Comparison of ENCODE assay signal across 8 cellular contexts in genomic region chr15:34708422-34708821, GRCh38. TPM values are rescaled to one million over a fixed set of nuclear protein-coding genes. Genes with fewer than 3 reads are reported as not detected.
DNase-seq lines count a peak whose midpoint lies in the region; ATAC-seq, FAIRE-seq and TF ChIP-seq lines count a peak whose summit lies in the region.

No MANE protein-coding gene starts in this region.

- H3K27ac ChIP-seq in neuronal stem cell (replicated peaks; ENCODE audit: low read length): no peak overlapping the region

- H3K4me3 ChIP-seq in HFF-Myc (replicated peaks; ENCODE audit: low read depth, low read length) (no peak overlapping the region), neuronal stem cell (ENCODE audit: low read length in 2 of 2) (no peak overlapping the region)

- H3K14ac ChIP-seq in neuronal stem cell (ENCODE audit: low read length): no peak overlapping the region

- peaks cover 0 to 12% (median 0%) of the 10 kb centered on the region in 3 experiments for H3K27me3 ChIP-seq in neuronal stem cell (ENCODE audit: control insufficient read depth in 3 of 3, insufficient read depth in 3 of 3, low read depth in 1 of 3, low read length in 3 of 3)

- ATAC-seq in esophagus mucosa: peak; percentile 61
- no peak for ATAC-seq in activated CD4-positive, alpha-beta T cell treated with anti-CD3 and anti-CD28 coated beads for 36 hours

- no peak overlapping the region for H3K4ac ChIP-seq in neuronal stem cell (ENCODE audit: low read length)

- peaks cover 24% of the 10 kb centered on the region for H3K27me3 Mint-ChIP-seq in activated CD4-positive, alpha-beta T cell treated with anti-CD3 and anti-CD28 coated beads for 36 hours

- H3K9me3 ChIP-seq in neuronal stem cell (replicated peaks in 1 of 2; ENCODE audit: control insufficient read depth in 2 of 2, insufficient read depth in 1 of 2, low read depth in 1 of 2, low read length in 2 of 2): no peaks in the 10 kb centered on the region

- H3K4me3 Mint-ChIP-seq in activated CD4-positive, alpha-beta T cell treated with anti-CD3 and anti-CD28 coated beads for 36 hours: no peak overlapping the region

- no peak overlapping the region for H2AFZ ChIP-seq in neuronal stem cell (ENCODE audit: low read length)

- POLR2A ChIA-PET in activated CD4-positive, alpha-beta T cell treated with anti-CD3 and anti-CD28 coated beads for 36 hours (lab: Charles Lee): no interaction called here

- H2BK15ac ChIP-seq in neuronal stem cell (ENCODE audit: low read length): no peak overlapping the region

- H3K18ac ChIP-seq in neuronal stem cell (ENCODE audit: low read length): no peak overlapping the region

- no peaks in the 10 kb centered on the region for H3K36me3 Mint-ChIP-seq in activated CD4-positive, alpha-beta T cell treated with anti-CD3 and anti-CD28 coated beads for 36 hours (ENCODE audit: low read depth)

- H3K4me1 Mint-ChIP-seq in activated CD4-positive, alpha-beta T cell treated with anti-CD3 and anti-CD28 coated beads for 36 hours: no peaks in the 10 kb centered on the region

- no peak overlapping the region for H2BK120ac ChIP-seq in neuronal stem cell (ENCODE audit: low read depth, low read length)

- intact Hi-C loops in activated CD4-positive, alpha-beta T cell treated with anti-CD3 and anti-CD28 coated beads for 36 hours (cut with DNase I, micrococcal nuclease): loop anchor here in 1 of 2 experiments (2.0 kb wide), 1 partner anchor 212 kb away; no protein-coding TSS in a partner anchor

- no peak overlapping the region for H3K27ac Mint-ChIP-seq in activated CD4-positive, alpha-beta T cell treated with anti-CD3 and anti-CD28 coated beads for 36 hours

- peak; percentile 63 for DNase-seq in AG08395 (ENCODE audit: low spot score)
- DNase-seq in HFF-Myc (ENCODE audit: extremely low read depth, low read depth): peak; percentile 20
- peak; percentile 10 for DNase-seq in RCC 7860 (ENCODE audit: low spot score)
- peak; percentile 55 for DNase-seq in neuronal stem cell (ENCODE audit: low spot score)
- DNase-seq in stimulated activated CD4-positive, alpha-beta T cell treated with anti-CD3 and anti-CD28 coated beads, Interleukin-12 subunit alpha, Interleukin-12 subunit beta, amount 100 ng/mL, for 4 hours: no peak
- DNase-seq in stimulated activated CD4-positive, alpha-beta T cell treated with anti-CD3 and anti-CD28 coated beads, Interleukin-15, amount 100 ng/mL, for 24 hours: no peak
- no peak for DNase-seq in activated CD4-positive, alpha-beta T cell treated with anti-CD3 and anti-CD28 coated beads for 36 hours

- H2AK5ac ChIP-seq in neuronal stem cell (ENCODE audit: low read depth, low read length): no peak overlapping the region

- H2BK12ac ChIP-seq in neuronal stem cell (ENCODE audit: low read length): no peak overlapping the region

- WGBS in neuronal stem cell (ENCODE audit: extremely low coverage in 2 of 2, insufficient read length in 2 of 2, insufficient replicate concordance in 1 of 2), 2 donors: no CpG with 5 or more reads among the region's 5 CpGs

- no peak overlapping the region for H3K23ac ChIP-seq in neuronal stem cell (ENCODE audit: low read depth, low read length, poor library complexity)

- CTCF ChIA-PET in activated CD4-positive, alpha-beta T cell treated with anti-CD3 and anti-CD28 coated beads for 36 hours (lab: Charles Lee): interaction anchor here (0.7 to 1.0 kb wide), 2 partner anchors 106 to 211 kb away, joined by 3 read pairs; no protein-coding TSS in a partner anchor

- peak; percentile 92 for TF ChIP-seq CTCF in HFF-Myc (IDR thresholded peaks at IDR 0.05; ENCODE audit: low read depth, low read length, missing control alignments)

- no peak overlapping the region for H2BK5ac ChIP-seq in neuronal stem cell (ENCODE audit: low read length)

- no peak overlapping the region for H4K91ac ChIP-seq in neuronal stem cell (ENCODE audit: low read depth, low read length, poor library complexity)

- no peak overlapping the region for H3K4me2 ChIP-seq in neuronal stem cell (ENCODE audit: insufficient read depth, low read length, poor library complexity, severe bottlenecking)

- no peaks in the 10 kb centered on the region for H3K36me3 ChIP-seq in neuronal stem cell (replicated peaks in 1 of 2; ENCODE audit: control insufficient read depth in 2 of 2, insufficient read depth in 2 of 2, low read length in 2 of 2)

- no peak for FAIRE-seq in RCC 7860 (lab: Jason Lieb, UNC)

- H3K9ac ChIP-seq in neuronal stem cell (ENCODE audit: low read depth, low read length, poor library complexity): no peak overlapping the region

- H3K9me3 Mint-ChIP-seq in activated CD4-positive, alpha-beta T cell treated with anti-CD3 and anti-CD28 coated beads for 36 hours (ENCODE audit: low read depth): no peaks in the 10 kb centered on the region

- H4K8ac ChIP-seq in neuronal stem cell (ENCODE audit: low read depth, low read length): no peak overlapping the region

- H3K79me1 ChIP-seq in neuronal stem cell (ENCODE audit: low read depth, low read length): no peaks in the 10 kb centered on the region

- no peaks in the 10 kb centered on the region for H3K4me1 ChIP-seq in neuronal stem cell (ENCODE audit: control insufficient read depth in 2 of 2, insufficient read depth in 1 of 2, low read depth in 1 of 2, low read length in 2 of 2)

RNA-seq across cellular contexts. Expression of gene GJD2, which starts 46.4 kb away (rescaled TPM):
- not detected for total RNA-seq in esophagus mucosa
- polyA plus RNA-seq in neuronal stem cell (2013, experiment 1 of 2): 0.01 TPM
- not detected for polyA plus RNA-seq in neuronal stem cell (2013, experiment 2 of 2)
- not detected for total RNA-seq in activated CD4-positive, alpha-beta T cell treated with anti-CD3 and anti-CD28 coated beads for 36 hours

Comparison
In these comparisons a context has a peak if more than half of its experiments do, and no peak if none do; other contexts are left out.
1. DNase-seq: peak in AG08395 (single experiment), HFF-Myc (single experiment), RCC 7860 (single experiment) and neuronal stem cell (single experiment); none in stimulated activated CD4-positive, alpha-beta T cell treated with anti-CD3 and anti-CD28 coated beads, Interleukin-12 subunit alpha, Interleukin-12 subunit beta, amount 100 ng/mL, for 4 hours (single experiment), stimulated activated CD4-positive, alpha-beta T cell treated with anti-CD3 and anti-CD28 coated beads, Interleukin-15, amount 100 ng/mL, for 24 hours (single experiment) and activated CD4-positive, alpha-beta T cell treated with anti-CD3 and anti-CD28 coated beads for 36 hours (single experiment).